ENCODE assay signal across 13 cellular contexts in the genomic region with DNA sequence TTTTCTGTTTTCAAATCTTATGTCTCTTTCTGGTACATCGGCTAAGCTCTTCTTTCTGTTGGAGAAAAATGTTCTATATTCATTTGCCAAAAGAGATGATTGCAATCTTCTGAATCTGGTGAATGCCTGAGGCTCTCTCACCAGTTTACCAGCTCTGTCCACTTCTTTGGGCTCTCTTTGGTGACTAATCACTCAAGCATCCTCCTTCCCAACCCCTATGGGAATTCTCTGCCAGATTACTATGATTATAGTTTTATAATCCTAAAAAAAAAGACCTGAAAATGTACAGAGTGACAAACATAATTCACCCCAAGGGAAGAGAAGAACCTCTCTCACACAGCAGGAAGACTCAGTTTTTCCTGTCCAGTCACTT.
DNase-seq lines count a peak whose midpoint lies in the region; ATAC-seq and TF ChIP-seq lines count a peak whose summit lies in the region.
"Had no signal": no experiment of that assay in that cellular context is flagged by ENCODE, and none has a peak within 500 bp of the region (broad histone marks: within the 10 kb centered on the region; RNA-seq: fewer than 3 reads in every experiment).

No MANE protein-coding gene starts in this region.

- H3K27me3 ChIP-seq in HUES6 (ENCODE audit: control insufficient read depth, insufficient read depth, low read length) (no peaks in the 10 kb centered on the region), kidney epithelial cell (ENCODE audit: control insufficient read depth, insufficient read depth, low read length) (no peaks in the 10 kb centered on the region)

- H3K9me3 ChIP-seq in HUES6 (ENCODE audit: control insufficient read depth, insufficient read depth, low read depth, low read length) = no peaks in the 10 kb centered on the region

- DNase-seq in AG10803 (ENCODE audit: low read depth) (peak; percentile 92), astrocyte of the hippocampus (ENCODE audit: low read depth, low spot score) (peak; percentile 75), kidney epithelial cell (ENCODE audit: low read depth) (peak; percentile 23), HuH-7.5 (ENCODE audit: low spot score) (no peak)
- DNase-seq in naive thymus-derived CD8-positive, alpha-beta T cell = no peak
- DNase-seq: activated T-cell treated with anti-CD3 and anti-CD28 coated beads, Interleukin-2, amount 50 U/mL, for 1 hour; cerebellar nuclear complex; hippocampal formation; naive B cell; NCI-H1092 treated with DMSO at 0.1 percent for 48 hours had no signal

- peak overlapping the region in 1 of 10 donors; percentile 9 for H3K27ac Mint-ChIP-seq in naive thymus-derived CD8-positive, alpha-beta T cell

- H3K4me3 Mint-ChIP-seq in naive thymus-derived CD8-positive, alpha-beta T cell = no peak overlapping the region
- H3K4me3 Mint-ChIP-seq: naive B cell had no signal

- H3K27ac ChIP-seq in HUES6 (ENCODE audit: low read depth, low read length) = peak overlapping the region; percentile 56

- H3K27me3 Mint-ChIP-seq in naive thymus-derived CD8-positive, alpha-beta T cell = no peaks in the 10 kb centered on the region
- H3K27me3 Mint-ChIP-seq: naive B cell had no signal

- no peak for TF ChIP-seq CTCF in AG10803 (conservative IDR thresholded peaks at IDR 0.05; ENCODE audit: low read length)
- TF ChIP-seq CTCF in kidney epithelial cell (IDR thresholded peaks at IDR 0.05; ENCODE audit: insufficient read depth, low read length, poor library complexity, severe bottlenecking) = no peak

- no peak overlapping the region for H3K9ac ChIP-seq in HUES6 (ENCODE audit: low read length)

- H3K4me3 ChIP-seq in AG10803 (ENCODE audit: low read length) = peak overlapping the region; percentile 19
- no peak overlapping the region for H3K4me3 ChIP-seq in HUES6 (ENCODE audit: low read depth, low read length)
- no peak overlapping the region for H3K4me3 ChIP-seq in kidney epithelial cell (ENCODE audit: low read depth, low read length)

- H3K4me1 ChIP-seq in HUES6 (ENCODE audit: control insufficient read depth, insufficient read depth, low read length) = peaks cover 53% of the 10 kb centered on the region

- POLR2A ChIA-PET in naive thymus-derived CD8-positive, alpha-beta T cell (lab: Charles Lee) = interaction anchor here (1.1 kb wide), 1 partner anchor 13 kb away, joined by 3 read pairs; no protein-coding TSS in a partner anchor

- ATAC-seq in GM19452 (IDR thresholded peaks at IDR 0.05; ENCODE audit: unreplicated experiment) = no peak
- ATAC-seq in naive thymus-derived CD8-positive, alpha-beta T cell = no peak
- ATAC-seq in HG03196 (IDR thresholded peaks at IDR 0.05; ENCODE audit: unreplicated experiment) = no peak

- H3K36me3 Mint-ChIP-seq in naive thymus-derived CD8-positive, alpha-beta T cell = peaks cover 15 to 28% (median 23%) of the 10 kb centered on the region in 3 donors

- H3K4me1 Mint-ChIP-seq in naive thymus-derived CD8-positive, alpha-beta T cell = peaks cover 0 to 4% (median 0%) of the 10 kb centered on the region in 4 donors

- no peaks in the 10 kb centered on the region for H3K9me3 Mint-ChIP-seq in naive thymus-derived CD8-positive, alpha-beta T cell
- H3K9me3 Mint-ChIP-seq: naive B cell had no signal

- no peaks in the 10 kb centered on the region for H3K36me3 ChIP-seq in HUES6 (ENCODE audit: control insufficient read depth, insufficient read depth, low read length)
- H3K36me3 ChIP-seq in kidney epithelial cell (ENCODE audit: control insufficient read depth, insufficient read depth, low read length) = no peaks in the 10 kb centered on the region

Comparison
In these comparisons a context has a peak if more than half of its experiments do, and no peak if none do; other contexts are left out.
1. DNase-seq: peak in AG10803 (single experiment), astrocyte of the hippocampus (single experiment) and kidney epithelial cell (single experiment); none in naive thymus-derived CD8-positive, alpha-beta T cell (0 of 10) and HuH-7.5 (single experiment).